15 cellular contexts compared by ENCODE assay signal in the genomic region with DNA sequence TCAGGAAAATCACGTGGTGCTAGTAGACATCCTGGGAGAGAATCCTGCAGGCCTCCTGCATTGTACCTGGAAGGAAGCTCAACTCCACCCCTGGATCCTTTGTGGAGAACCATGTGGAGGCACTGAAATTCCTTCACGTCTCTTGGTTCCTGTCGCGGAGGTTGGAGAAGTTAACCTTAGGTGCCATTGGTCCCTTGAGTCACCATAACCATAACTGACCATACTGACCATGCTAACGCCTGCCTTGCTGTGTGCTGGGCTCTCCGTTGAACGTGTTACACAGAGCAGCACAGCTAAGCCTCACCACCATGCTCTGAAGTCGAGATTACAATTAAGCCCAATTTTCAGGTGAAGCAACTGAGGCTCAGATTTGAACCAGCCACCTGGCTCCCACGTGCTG. TPM values are rescaled to one million over a fixed set of nuclear protein-coding genes. Genes with fewer than 3 reads are reported as not detected.
DNase-seq lines count a peak whose midpoint lies in the region; ATAC-seq and TF ChIP-seq lines count a peak whose summit lies in the region.
"Had no signal": no experiment of that assay in that cellular context is flagged by ENCODE, and none has a peak within 500 bp of the region (broad histone marks: within the 10 kb centered on the region; RNA-seq: fewer than 3 reads in every experiment).

No MANE protein-coding gene starts in this region.

- no peaks in the 10 kb centered on the region for H3K4me1 ChIP-seq in spleen

- POLR2A ChIA-PET in activated CD4-positive, alpha-beta memory T cell treated with anti-CD3 and anti-CD28 coated beads, Interleukin-2, amount 10 ng/mL, durations not matched to agents 7 days and 5 days (lab: Charles Lee) = no interaction called here
- POLR2A ChIA-PET in activated CD4-positive, alpha-beta memory T cell treated with anti-CD3 and anti-CD28 coated beads for 36 hours (lab: Charles Lee) = no interaction called here

- no peak overlapping the region for H3K27ac Mint-ChIP-seq in activated CD4-positive, alpha-beta memory T cell treated with anti-CD3 and anti-CD28 coated beads, Interleukin-2, amount 10 ng/mL, durations not matched to agents 7 days and 5 days
- no peak overlapping the region for H3K27ac Mint-ChIP-seq in activated CD4-positive, alpha-beta memory T cell treated with anti-CD3 and anti-CD28 coated beads for 36 hours
- H3K27ac Mint-ChIP-seq in effector memory CD8-positive, alpha-beta T cell = no peak overlapping the region
- H3K27ac Mint-ChIP-seq: CD14-positive monocyte; CD8-positive, alpha-beta T cell had no signal

- H3K4me1 Mint-ChIP-seq in activated CD4-positive, alpha-beta memory T cell treated with anti-CD3 and anti-CD28 coated beads, Interleukin-2, amount 10 ng/mL, durations not matched to agents 7 days and 5 days = no peaks in the 10 kb centered on the region
- no peaks in the 10 kb centered on the region for H3K4me1 Mint-ChIP-seq in activated CD4-positive, alpha-beta memory T cell treated with anti-CD3 and anti-CD28 coated beads for 36 hours (ENCODE audit: low read depth)
- no peaks in the 10 kb centered on the region for H3K4me1 Mint-ChIP-seq in effector memory CD8-positive, alpha-beta T cell (ENCODE audit: low read depth in 2 of 2)
- H3K4me1 Mint-ChIP-seq: CD14-positive monocyte had no signal

- CTCF ChIA-PET in activated CD4-positive, alpha-beta memory T cell treated with anti-CD3 and anti-CD28 coated beads, Interleukin-2, amount 10 ng/mL, durations not matched to agents 7 days and 5 days (lab: Charles Lee) = no interaction called here
- CTCF ChIA-PET in activated CD4-positive, alpha-beta memory T cell treated with anti-CD3 and anti-CD28 coated beads for 36 hours (lab: Charles Lee) = no interaction called here

- no peak overlapping the region for H3K4me3 Mint-ChIP-seq in activated CD4-positive, alpha-beta memory T cell treated with anti-CD3 and anti-CD28 coated beads, Interleukin-2, amount 10 ng/mL, durations not matched to agents 7 days and 5 days
- H3K4me3 Mint-ChIP-seq in activated CD4-positive, alpha-beta memory T cell treated with anti-CD3 and anti-CD28 coated beads for 36 hours = no peak overlapping the region
- no peak overlapping the region for H3K4me3 Mint-ChIP-seq in effector memory CD8-positive, alpha-beta T cell
- H3K4me3 Mint-ChIP-seq: CD14-positive monocyte; CD8-positive, alpha-beta T cell had no signal

- no peaks in the 10 kb centered on the region for H3K9me3 Mint-ChIP-seq in activated CD4-positive, alpha-beta memory T cell treated with anti-CD3 and anti-CD28 coated beads, Interleukin-2, amount 10 ng/mL, durations not matched to agents 7 days and 5 days
- no peaks in the 10 kb centered on the region for H3K9me3 Mint-ChIP-seq in activated CD4-positive, alpha-beta memory T cell treated with anti-CD3 and anti-CD28 coated beads for 36 hours
- no peaks in the 10 kb centered on the region for H3K9me3 Mint-ChIP-seq in effector memory CD8-positive, alpha-beta T cell
- H3K9me3 Mint-ChIP-seq: CD14-positive monocyte; CD8-positive, alpha-beta T cell had no signal

- no peak overlapping the region for H3K4me3 ChIP-seq in spleen
- H3K4me3 ChIP-seq: GM23248 had no signal

- WGBS in spleen, 5 donors = 78 to 85% (median 83%) methylated on average over 8 to 9 of the region's 9 CpGs

- intact Hi-C loops in activated CD4-positive, alpha-beta memory T cell treated with anti-CD3 and anti-CD28 coated beads for 36 hours (cut with micrococcal nuclease) = no loop called here
- intact Hi-C loops in spleen (cut with DNase I; ENCODE audit: low total_unique reads) = no loop called here

- no peaks in the 10 kb centered on the region for H3K9me3 ChIP-seq in spleen

- TF ChIP-seq CTCF in spleen (IDR thresholded peaks at IDR 0.05 in 8 of 11, conservative IDR thresholded peaks at IDR 0.05 in 3 of 11) = no peak

- no peaks in the 10 kb centered on the region for H3K36me3 ChIP-seq in spleen

- peak; percentile 4 for DNase-seq in activated CD4-positive, alpha-beta memory T cell treated with anti-CD3 and anti-CD28 coated beads, Interleukin-2, amount 10 ng/mL, durations not matched to agents 7 days and 5 days
- no peak for DNase-seq in activated CD4-positive, alpha-beta memory T cell treated with anti-CD3 and anti-CD28 coated beads for 36 hours
- DNase-seq in islet precursor cell = peak; percentile 31
- peak; percentile 17 for DNase-seq in spleen
- DNase-seq in activated CD4-positive, CD25-positive, alpha-beta regulatory T cell treated with anti-CD3 and anti-CD28 coated beads, Interleukin-2, amount 50 U/mL, for 72 hours = no peak
- no peak for DNase-seq in NCI-H2081 treated with DMSO at 0.1 percent for 48 hours (lab: John Stamatoyannopoulos, UW)
- DNase-seq in effector memory CD8-positive, alpha-beta T cell = no peak
- DNase-seq: COR-L47, DMS153, DMS79 treated with DMSO at 0.1 percent for 48 hours, EL, GM23248 had no signal

- no peak for ATAC-seq in effector memory CD8-positive, alpha-beta T cell (replicated peaks)
- ATAC-seq: CD8-positive, alpha-beta T cell had no signal

- H3K36me3 Mint-ChIP-seq in activated CD4-positive, alpha-beta memory T cell treated with anti-CD3 and anti-CD28 coated beads, Interleukin-2, amount 10 ng/mL, durations not matched to agents 7 days and 5 days (ENCODE audit: low read depth) = no peaks in the 10 kb centered on the region
- no peaks in the 10 kb centered on the region for H3K36me3 Mint-ChIP-seq in activated CD4-positive, alpha-beta memory T cell treated with anti-CD3 and anti-CD28 coated beads for 36 hours
- no peaks in the 10 kb centered on the region for H3K36me3 Mint-ChIP-seq in effector memory CD8-positive, alpha-beta T cell (ENCODE audit: insufficient read depth)
- H3K36me3 Mint-ChIP-seq: CD14-positive monocyte; CD8-positive, alpha-beta T cell had no signal

- H3K27me3 ChIP-seq in spleen (replicated peaks in 1 of 7) = peaks cover 0 to 61% (median 0%) of the 10 kb centered on the region in 7 donors

- no peak for TF ChIP-seq POLR2A in spleen (IDR thresholded peaks at IDR 0.05)

- H3K27me3 Mint-ChIP-seq in activated CD4-positive, alpha-beta memory T cell treated with anti-CD3 and anti-CD28 coated beads, Interleukin-2, amount 10 ng/mL, durations not matched to agents 7 days and 5 days = peaks cover 6% of the 10 kb centered on the region
- H3K27me3 Mint-ChIP-seq in activated CD4-positive, alpha-beta memory T cell treated with anti-CD3 and anti-CD28 coated beads for 36 hours = peaks cover 3% of the 10 kb centered on the region
- H3K27me3 Mint-ChIP-seq in effector memory CD8-positive, alpha-beta T cell = peaks cover 43 to 94% of the 10 kb centered on the region in 2 donors

- no peak overlapping the region for H3K27ac ChIP-seq in spleen
- H3K27ac ChIP-seq: 22Rv1, GM23248 had no signal

RNA-seq across cellular contexts. Expression of gene C14orf132, which starts 18.6 kb away (rescaled TPM):
- 1 to 10 TPM; 1.1 to 1.2 TPM for total RNA-seq in activated CD4-positive, alpha-beta memory T cell treated with anti-CD3 and anti-CD28 coated beads, Interleukin-2, amount 10 ng/mL, durations not matched to agents 7 days and 5 days
- 1 to 10 TPM; 3.2 to 4.6 TPM for total RNA-seq in activated CD4-positive, alpha-beta memory T cell treated with anti-CD3 and anti-CD28 coated beads for 36 hours
- total RNA-seq in spleen = 10 to 100 TPM in 4 of 7 donors, 1 to 10 TPM in 3; 3.0 to 16.4 (median 10.2) TPM
- 1 to 10 TPM; 1.8 to 3.5 (median 1.8) TPM for polyA plus RNA-seq in spleen
- polyA plus RNA-seq: CD14-positive monocyte had no signal

Comparison
In these comparisons a context has a peak if more than half of its experiments do, and no peak if none do; other contexts are left out.
1. DNase-seq: peak in activated CD4-positive, alpha-beta memory T cell treated with anti-CD3 and anti-CD28 coated beads, Interleukin-2, amount 10 ng/mL, durations not matched to agents 7 days and 5 days (single experiment), islet precursor cell (single experiment) and spleen (single experiment); none in activated CD4-positive, alpha-beta memory T cell treated with anti-CD3 and anti-CD28 coated beads for 36 hours (single experiment), activated CD4-positive, CD25-positive, alpha-beta regulatory T cell treated with anti-CD3 and anti-CD28 coated beads, Interleukin-2, amount 50 U/mL, for 72 hours (single experiment), NCI-H2081 treated with DMSO at 0.1 percent for 48 hours (single experiment) and effector memory CD8-positive, alpha-beta T cell (0 of 3).